ENCODE assay signal across 17 cellular contexts in the genomic region with DNA sequence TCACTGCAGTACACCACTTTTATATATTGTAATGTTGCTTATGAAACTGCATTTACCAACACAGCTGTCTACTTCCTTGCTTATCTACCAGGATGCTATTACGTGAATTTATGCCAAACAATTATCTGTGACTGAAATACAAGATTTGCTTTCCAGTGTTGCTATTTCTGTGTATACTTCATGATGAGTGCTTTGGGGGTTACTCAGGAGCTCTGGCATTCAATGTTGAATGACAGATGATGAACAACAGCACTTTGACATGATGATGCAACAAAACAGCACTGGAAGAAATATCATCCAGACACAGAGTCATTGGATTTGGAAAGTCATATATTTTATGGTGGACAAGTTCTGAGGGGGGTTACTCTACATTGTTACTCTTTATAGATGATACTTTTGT.
DNase-seq lines count a peak whose midpoint lies in the region; ATAC-seq and TF ChIP-seq lines count a peak whose summit lies in the region.
"Had no signal": no experiment of that assay in that cellular context is flagged by ENCODE, and none has a peak within 500 bp of the region (broad histone marks: within the 10 kb centered on the region; RNA-seq: fewer than 3 reads in every experiment).

No MANE protein-coding gene starts in this region.

- H3K9me3 ChIP-seq in smooth muscle cell (replicated peaks; ENCODE audit: low read depth) = no peaks in the 10 kb centered on the region
- H3K9me3 ChIP-seq: SJSA1 had no signal

- H3K9ac ChIP-seq in smooth muscle cell (ENCODE audit: low read depth) = no peak overlapping the region

- no peak overlapping the region for H3K27ac ChIP-seq in smooth muscle cell (ENCODE audit: low read depth)
- H3K27ac ChIP-seq: RWPE1, SJSA1 had no signal

- no peaks in the 10 kb centered on the region for H3K36me3 ChIP-seq in smooth muscle cell (ENCODE audit: low read depth)
- H3K36me3 ChIP-seq: SJSA1 had no signal

- TF ChIP-seq CTCF in epithelial cell of esophagus (IDR thresholded peaks at IDR 0.05; ENCODE audit: insufficient read depth, low read depth, low read length, missing control alignments) = no peak
- no peak for TF ChIP-seq CTCF in smooth muscle cell (IDR thresholded peaks at IDR 0.05; ENCODE audit: borderline replicate concordance, insufficient read depth, poor library complexity, severe bottlenecking)

- H3F3A ChIP-seq in smooth muscle cell (ENCODE audit: low read depth) = no peaks in the 10 kb centered on the region

- H3K4me2 ChIP-seq in smooth muscle cell = no peak overlapping the region

- no peaks in the 10 kb centered on the region for H3K79me2 ChIP-seq in smooth muscle cell (ENCODE audit: low read depth)

- H2AFZ ChIP-seq in smooth muscle cell (ENCODE audit: low read depth) = peak overlapping the region; percentile 13

- intact Hi-C loops in left ventricle myocardium superior (cut with micrococcal nuclease) (no loop called here), cardiac septum (cut with DNase I) (no loop called here)

- peak; percentile 89 for ATAC-seq in left ventricle myocardium superior

- no peak for DNase-seq in left ventricle myocardium superior
- no peak for DNase-seq in cardiac septum (ENCODE audit: low spot score)
- peak; percentile 74 for DNase-seq in OCI-M1 (lab: John Stamatoyannopoulos, UW)
- DNase-seq in epithelial cell of esophagus (ENCODE audit: low read depth) = peak; percentile 51
- DNase-seq in smooth muscle cell (lab: John Stamatoyannopoulos, UW; ENCODE audit: unreplicated experiment) = no peak
- no peak for DNase-seq in EL
- no peak for DNase-seq in SHP77 (lab: John Stamatoyannopoulos, UW)
- no peak for DNase-seq in activated CD8-positive, alpha-beta memory T cell treated with anti-CD3 and anti-CD28 coated beads, Interleukin-2, amount 50 U/mL, for 4 hours
- DNase-seq: ACHN; Calu3; CD4-positive, alpha-beta T cell; DND-41; GOT3; NCI-H1048; NCI-H446 treated with DMSO at 0.1 percent for 48 hours had no signal

- H4K20me1 ChIP-seq in smooth muscle cell (ENCODE audit: low read depth) = no peaks in the 10 kb centered on the region

- no peaks in the 10 kb centered on the region for H3K27me3 ChIP-seq in smooth muscle cell (ENCODE audit: low read depth)

- WGBS in smooth muscle cell (ENCODE audit: low lambda C conversion rate) = 33% methylated on average over 1 of the region's 1 CpG

- no peak overlapping the region for H3K4me3 ChIP-seq in epithelial cell of esophagus (ENCODE audit: low read length)
- H3K4me3 ChIP-seq in smooth muscle cell = no peak overlapping the region
- H3K4me3 ChIP-seq: SJSA1 had no signal

- no peaks in the 10 kb centered on the region for H3K4me1 ChIP-seq in smooth muscle cell (ENCODE audit: low read depth)
- H3K4me1 ChIP-seq: SJSA1 had no signal

Comparison
In these comparisons a context has a peak if more than half of its experiments do, and no peak if none do; other contexts are left out.
1. DNase-seq: peak in OCI-M1 (single experiment) and epithelial cell of esophagus (single experiment); none in left ventricle myocardium superior (single experiment), cardiac septum (single experiment), smooth muscle cell (single experiment), EL (single experiment), SHP77 (0 of 2) and activated CD8-positive, alpha-beta memory T cell treated with anti-CD3 and anti-CD28 coated beads, Interleukin-2, amount 50 U/mL, for 4 hours (single experiment).